Comparison of ENCODE assay signal across 8 cellular contexts in the genomic region with DNA sequence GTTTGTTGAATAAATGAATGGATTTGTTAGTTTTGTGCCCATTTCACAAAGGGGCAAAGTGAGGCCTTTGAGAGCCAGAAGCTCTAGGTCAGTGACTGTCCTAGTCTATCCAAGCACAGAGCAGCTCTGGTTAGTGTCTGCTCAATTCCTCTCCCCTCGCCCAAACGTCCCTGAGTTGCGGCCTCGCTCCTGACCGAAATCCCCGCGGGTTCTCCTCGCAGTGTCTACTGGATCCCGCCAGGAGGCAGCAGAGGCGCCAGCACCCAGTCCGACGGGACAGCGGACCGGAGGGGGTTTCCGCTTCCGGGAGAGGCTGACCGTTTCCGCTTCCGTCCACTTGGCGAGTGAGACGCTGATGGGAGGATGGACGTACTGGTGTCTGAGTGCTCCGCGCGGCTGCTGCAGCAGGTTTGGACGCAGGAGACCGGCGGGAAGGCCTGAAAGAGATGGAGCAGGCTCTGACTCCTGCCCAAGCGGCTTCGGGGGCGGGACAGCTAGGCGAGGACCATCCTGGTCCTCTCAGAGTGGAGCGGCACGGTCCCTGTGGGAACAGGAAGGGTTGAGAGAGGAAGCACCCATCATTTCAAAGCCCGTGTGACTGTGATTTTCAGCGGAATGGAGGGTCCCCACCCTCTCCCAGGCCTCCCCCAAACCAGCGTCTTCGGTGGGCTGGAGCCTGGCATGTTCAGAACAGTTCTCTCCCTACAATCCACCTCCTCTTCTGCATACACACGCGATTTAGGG.
DNase-seq lines count a peak whose midpoint lies in the region; ATAC-seq lines count a peak whose summit lies in the region.

RARS1 (plus strand) TSS at position 336 of the 744 bp plus-strand sequence; CDS start at position 364, 28 bp downstream.

- H3K4me1 Mint-ChIP-seq in central memory CD8-positive, alpha-beta T cell = peaks cover 40% of the 10 kb centered on the region

- DNase-seq in AML-193 (lab: John Stamatoyannopoulos, UW) = peak; percentile 79 to 87
- DNase-seq in NCI-H345 treated with DMSO at 0.1 percent for 48 hours (lab: John Stamatoyannopoulos, UW; ENCODE audit: unreplicated experiment) = peak; percentile 88
- DNase-seq in activated CD4-positive, CD25-positive, alpha-beta regulatory T cell treated with anti-CD3 and anti-CD28 coated beads, Interleukin-2, amount 50 U/mL, for 16 hours (ENCODE audit: low read depth, low spot score) = peak; percentile 77
- DNase-seq in central memory CD8-positive, alpha-beta T cell (ENCODE audit: low spot score in 2 of 2) = peak; percentile 74 to 80
- DNase-seq in iris pigment epithelial cell (ENCODE audit: low read depth) = peak; percentile 95
- DNase-seq in stimulated activated CD4-positive, alpha-beta T cell treated with anti-CD3 and anti-CD28 coated beads, Interleukin-12 subunit alpha, Interleukin-12 subunit beta, amount 100 ng/mL, for 24 hours (ENCODE audit: low read depth in 2 of 2) = peak; percentile 85 to 87

- H3K27me3 Mint-ChIP-seq in central memory CD8-positive, alpha-beta T cell = no peaks in the 10 kb centered on the region

- peak; percentile 71 for ATAC-seq in GM19025 (IDR thresholded peaks at IDR 0.05; ENCODE audit: low read depth, unreplicated experiment)
- ATAC-seq in HG03342 (IDR thresholded peaks at IDR 0.05; ENCODE audit: unreplicated experiment) = peak; percentile 83
- peak; percentile 87 for ATAC-seq in central memory CD8-positive, alpha-beta T cell (replicated peaks; ENCODE audit: extremely low read depth, poor library complexity, severe bottlenecking)

- H3K36me3 Mint-ChIP-seq in central memory CD8-positive, alpha-beta T cell (ENCODE audit: insufficient read depth) = peaks cover 43% of the 10 kb centered on the region

- H3K9me3 Mint-ChIP-seq in central memory CD8-positive, alpha-beta T cell = no peaks in the 10 kb centered on the region

- peak within 1 kb of the TSS; percentile 96 for H3K27ac Mint-ChIP-seq in central memory CD8-positive, alpha-beta T cell (ENCODE audit: low read depth)

- peak within 1 kb of the TSS; percentile 100 for H3K4me3 Mint-ChIP-seq in central memory CD8-positive, alpha-beta T cell

Comparison
In these comparisons a context has a peak if more than half of its experiments do, and no peak if none do; other contexts are left out.
1. Peak in every context shown above with its lines: DNase-seq and ATAC-seq.